ENCODE assay signal across 19 cellular contexts in the genomic region with DNA sequence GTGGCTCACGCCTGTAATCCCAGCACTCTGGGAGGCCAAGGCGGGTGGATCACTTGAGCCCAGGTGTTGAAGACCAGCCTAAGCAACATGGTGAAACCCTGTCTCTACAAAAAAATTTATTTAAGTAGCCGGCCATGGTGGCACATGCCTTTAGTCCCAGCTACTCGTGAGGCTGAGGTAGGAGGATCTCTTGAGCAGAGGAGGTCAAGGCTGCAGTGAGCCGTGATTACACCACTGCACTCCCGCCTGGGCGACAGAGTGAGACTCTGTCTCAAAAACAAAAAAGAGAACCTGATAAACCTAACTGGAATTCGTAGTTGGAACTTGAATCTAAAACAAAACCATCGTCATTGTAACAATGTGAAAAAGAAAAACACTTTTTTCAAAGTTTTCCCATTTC. TPM values are rescaled to one million over a fixed set of nuclear protein-coding genes. Genes with fewer than 3 reads are reported as not detected.
DNase-seq lines count a peak whose midpoint lies in the region; ATAC-seq, FAIRE-seq and TF ChIP-seq lines count a peak whose summit lies in the region.
"Had no signal": no experiment of that assay in that cellular context is flagged by ENCODE, and none has a peak within 500 bp of the region (broad histone marks: within the 10 kb centered on the region; RNA-seq: fewer than 3 reads in every experiment).

No MANE protein-coding gene starts in this region.

- H3K79me2 ChIP-seq in HepG2 (ENCODE audit: insufficient read depth, low read length): no peaks in the 10 kb centered on the region

- no peak for ATAC-seq in HepG2

- 82% methylated on average over 9 of the region's 9 CpGs for WGBS in HepG2 (ENCODE audit: low lambda C conversion rate)
- 24 to 47% (median 31%) methylated on average over 9 of the region's 9 CpGs for WGBS in ovary, 3 donors

- CTCF ChIA-PET in HepG2 (lab: Yijun Ruan, JAX; ENCODE audit: low intra/inter-chr PET ratio, low total read pairs): no interaction called here

- no peak for TF ChIP-seq POLR2A in HepG2 (IDR thresholded peaks at IDR 0.05; ENCODE audit: insufficient read depth in 1 of 2, low read depth in 2 of 2, low read length in 2 of 2)
- no peak for TF ChIP-seq POLR2A in ovary (IDR thresholded peaks at IDR 0.05)

- H3K4me1 ChIP-seq in HepG2 (ENCODE audit: insufficient read depth, low read length): peaks cover 22% of the 10 kb centered on the region
- H3K4me1 ChIP-seq in ovary (ENCODE audit: insufficient read depth): peaks cover 4% of the 10 kb centered on the region
- H3K4me1 ChIP-seq: BE2C, BLaER1 had no signal

- peak; percentile 1 for DNase-seq in NCI-H69 (lab: John Stamatoyannopoulos, UW)
- no peak for DNase-seq in HepG2 (ENCODE audit: low spot score)
- peak in 4 of 5 donors; percentile 32 to 68 (median 62) for DNase-seq in ovary
- no peak for DNase-seq in stimulated activated CD4-positive, alpha-beta T cell treated with anti-CD3 and anti-CD28 coated beads, Interleukin-4, amount 100 ng/mL, for 1 hour
- DNase-seq in activated T-cell treated with anti-CD3 and anti-CD28 coated beads, Interleukin-2, amount 50 U/mL, for 48 hours: no peak
- no peak for DNase-seq in GOT3 (lab: John Stamatoyannopoulos, UW)
- DNase-seq: 8988T; ACHN; BE2C; C1 segment of cervical spinal cord; CD4-positive, CD25-positive, alpha-beta regulatory T cell; CD8-positive, alpha-beta memory T cell; COR-L47; DMS 273 treated with DMSO at 0.1 percent for 48 hours; DMS153; GF-D8 had no signal

- H3K36me3 ChIP-seq in HepG2 (replicated peaks in 1 of 2; ENCODE audit: control insufficient read depth in 1 of 2, insufficient read depth in 2 of 2, low read length in 2 of 2) (peaks cover 0 to 1% of the 10 kb centered on the region in 2 experiments; a peak in 1 of 5 replicates), ovary (no peaks in the 10 kb centered on the region)
- H3K36me3 ChIP-seq: BE2C had no signal

- no peak for FAIRE-seq in HepG2 (lab: Jason Lieb, UNC)
- FAIRE-seq: GM12891, GM19239 had no signal

- intact Hi-C loops in HepG2 (cut with micrococcal nuclease; ENCODE audit: unreplicated experiment) (no loop called here), ovary (cut with DNase I) (loop anchor here in 1 of 4 donors (10.0 kb wide), 1 partner anchor 61 kb away; a partner anchor contains a TSS)

- BruUV-seq in HepG2 (replicated peaks; lab: Mats Ljungman, UMichigan): no TSS peak

- TF ChIP-seq CTCF in HepG2 (CRISPR knock-in tag; IDR thresholded peaks at IDR 0.05) (no peak), ovary (IDR thresholded peaks at IDR 0.05) (no peak)

- no peak overlapping the region for H2AFZ ChIP-seq in HepG2 (ENCODE audit: low read length)

- H3K27me3 ChIP-seq in HepG2 (ENCODE audit: control insufficient read depth in 1 of 2, insufficient read depth in 2 of 2, low read length in 2 of 2) (no peaks in the 10 kb centered on the region), ovary (no peaks in the 10 kb centered on the region)
- H3K27me3 ChIP-seq: BE2C, BLaER1 had no signal

- in situ Hi-C loops in HepG2 (cut with HindIII; ENCODE audit: extremely low pct_ligation_motif_present, low pct_unique_long_range_greater_than_20kb): no loop called here

- no peak overlapping the region for H3K9ac ChIP-seq in HepG2 (ENCODE audit: insufficient read depth, low read depth, low read length)
- H3K9ac ChIP-seq: BLaER1 had no signal

- no peak for TF ChIP-seq RAD21 in HepG2 (CRISPR knock-in tag; IDR thresholded peaks at IDR 0.05)

- H4K20me1 ChIP-seq in HepG2 (ENCODE audit: insufficient read depth, low read length): no peaks in the 10 kb centered on the region
- H4K20me1 ChIP-seq: BLaER1 had no signal

- TF ChIP-seq EP300 in HepG2 (IDR thresholded peaks at IDR 0.05; ENCODE audit: low read depth in 2 of 2, low read length in 2 of 2): no peak
- no peak for TF ChIP-seq EP300 in HepG2 (CRISPR knock-in tag; IDR thresholded peaks at IDR 0.05; ENCODE audit: borderline replicate concordance)
- TF ChIP-seq EP300 in ovary (IDR thresholded peaks at IDR 0.05): no peak

- H3K4me3 ChIP-seq in HepG2 (replicated peaks in 1 of 3; ENCODE audit: insufficient read depth in 1 of 3, low read depth in 2 of 3, low read length in 3 of 3) (no peak overlapping the region), ovary (no peak overlapping the region)
- H3K4me3 ChIP-seq: BLaER1 had no signal

- no peak overlapping the region for H3K4me2 ChIP-seq in HepG2 (ENCODE audit: low read depth, low read length)
- H3K4me2 ChIP-seq: BLaER1 had no signal

- H3K27ac ChIP-seq in HepG2 (ENCODE audit: extremely low read length, insufficient read depth, low read length) (no peak overlapping the region), ovary (peak overlapping the region in 1 of 2 donors; percentile 29)
- H3K27ac ChIP-seq: BLaER1 had no signal

- H3K9me3 ChIP-seq in HepG2 (ENCODE audit: low read length) (no peaks in the 10 kb centered on the region), ovary (no peaks in the 10 kb centered on the region)
- H3K9me3 ChIP-seq: BE2C, BLaER1 had no signal

- POLR2A ChIA-PET in HepG2 (lab: Yijun Ruan, JAX): no interaction called here

TF ChIP-seq in HepG2, 621 proteins besides CTCF, POLR2A, EP300 and RAD21:
- TF ChIP-seq KDM3A (CRISPR knock-in tag; IDR thresholded peaks at IDR 0.05; ENCODE audit: low read depth): no peak
- TF ChIP-seq, protein P1, sequence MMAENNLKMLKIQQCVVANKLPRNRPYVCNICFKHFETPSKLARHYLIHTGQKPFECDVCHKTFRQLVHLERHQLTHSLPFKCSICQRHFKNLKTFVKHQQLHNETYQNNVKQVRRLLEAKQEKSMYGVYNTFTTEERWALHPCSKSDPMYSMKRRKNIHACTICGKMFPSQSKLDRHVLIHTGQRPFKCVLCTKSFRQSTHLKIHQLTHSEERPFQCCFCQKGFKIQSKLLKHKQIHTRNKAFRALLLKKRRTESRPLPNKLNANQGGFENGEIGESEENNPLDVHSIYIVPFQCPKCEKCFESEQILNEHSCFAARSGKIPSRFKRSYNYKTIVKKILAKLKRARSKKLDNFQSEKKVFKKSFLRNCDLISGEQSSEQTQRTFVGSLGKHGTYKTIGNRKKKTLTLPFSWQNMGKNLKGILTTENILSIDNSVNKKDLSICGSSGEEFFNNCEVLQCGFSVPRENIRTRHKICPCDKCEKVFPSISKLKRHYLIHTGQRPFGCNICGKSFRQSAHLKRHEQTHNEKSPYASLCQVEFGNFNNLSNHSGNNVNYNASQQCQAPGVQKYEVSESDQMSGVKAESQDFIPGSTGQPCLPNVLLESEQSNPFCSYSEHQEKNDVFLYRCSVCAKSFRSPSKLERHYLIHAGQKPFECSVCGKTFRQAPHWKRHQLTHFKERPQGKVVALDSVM (CRISPR knock-in tag; IDR thresholded peaks at IDR 0.05): peak; percentile 72

RNA-seq across cellular contexts. Expression of a gene that starts 57.1 kb away (rescaled TPM):
- total RNA-seq in HepG2 (2016; rRNA removed; fragmentation: Illumina TruSeq; extraction: Trizol) (16.9 and 21.1 TPM in 2 replicates), ovary (10 to 100 TPM; 18.7 to 24.0 (median 22.0) TPM)
- total RNA-seq in HepG2 (2016; cell fraction: cytosol; rRNA removed; fragmentation: Illumina TruSeq; extraction: Trizol; ENCODE audit: low read depth): 6.7 and 7.8 TPM in 2 replicates
- total RNA-seq in HepG2 (2016; cell fraction: insoluble cytoplasmic fraction; rRNA removed; fragmentation: Illumina TruSeq; extraction: Trizol): 17.8 and 21.2 TPM in 2 replicates
- total RNA-seq in HepG2 (2016; cell fraction: membrane; rRNA removed; fragmentation: Illumina TruSeq; extraction: Trizol): 20.0 and 22.2 TPM in 2 replicates
- total RNA-seq in HepG2 (2016; cell fraction: nucleus; rRNA removed; fragmentation: Illumina TruSeq; extraction: Trizol): 15.7 and 17.9 TPM in 2 replicates
- polyA plus RNA-seq in HepG2 (2011; rRNA removed) (19.0 and 22.6 TPM in 2 replicates), ovary (10 to 100 TPM; 11.1 to 18.8 TPM)
- 11.0 and 16.5 TPM in 2 replicates for polyA plus RNA-seq in HepG2 (2011; cell fraction: cytosol; rRNA removed)
- polyA plus RNA-seq in HepG2 (2011; cell fraction: nucleus; rRNA removed): 6.5 and 9.8 TPM in 2 replicates
- polyA plus RNA-seq in HepG2 (2012): 15.7 and 18.9 TPM in 2 replicates
- 4.5 and 5.9 TPM in 2 replicates for polyA plus RNA-seq in HepG2 (2016; cell fraction: cytosol; fragmentation: Illumina TruSeq; extraction: Trizol; ENCODE audit: low read depth)
- polyA plus RNA-seq in HepG2 (2016; cell fraction: insoluble cytoplasmic fraction; fragmentation: Illumina TruSeq; extraction: Trizol; ENCODE audit: low read depth): 22.1 and 23.4 TPM in 2 replicates
- 15.2 and 16.2 TPM in 2 replicates for polyA plus RNA-seq in HepG2 (2016; cell fraction: membrane; fragmentation: Illumina TruSeq; extraction: Trizol; ENCODE audit: low read depth)
- 16.2 and 16.8 TPM in 2 replicates for polyA plus RNA-seq in HepG2 (2016; cell fraction: nucleus; fragmentation: Illumina TruSeq; extraction: Trizol; ENCODE audit: insufficient read depth, low read depth)
- polyA minus RNA-seq in HepG2 (2011; rRNA and poly(A)+ RNA removed; ENCODE audit: low replicate concordance): 14.6 and 18.4 TPM in 2 replicates
- 13.4 and 14.5 TPM in 2 replicates for polyA minus RNA-seq in HepG2 (2011; cell fraction: cytosol; rRNA and poly(A)+ RNA removed)
- 38.5 and 44.3 TPM in 2 replicates for polyA minus RNA-seq in HepG2 (2011; cell fraction: nucleus; rRNA and poly(A)+ RNA removed)

Comparison
In these comparisons a context has a peak if more than half of its experiments do, and no peak if none do; other contexts are left out.
1. DNase-seq: peak in NCI-H69 (single experiment) and ovary (4 of 5); none in HepG2 (single experiment), stimulated activated CD4-positive, alpha-beta T cell treated with anti-CD3 and anti-CD28 coated beads, Interleukin-4, amount 100 ng/mL, for 1 hour (single experiment), activated T-cell treated with anti-CD3 and anti-CD28 coated beads, Interleukin-2, amount 50 U/mL, for 48 hours (0 of 2) and GOT3 (single experiment).